8 cellular contexts compared by ENCODE assay signal in genomic region chr3:184335661-184336483, GRCh38. TPM values are rescaled to one million over a fixed set of nuclear protein-coding genes. Genes with fewer than 3 reads are reported as not detected.
DNase-seq lines count a peak whose midpoint lies in the region; ATAC-seq and TF ChIP-seq lines count a peak whose summit lies in the region.

No MANE protein-coding gene starts in this region.

- H3K9me3 ChIP-seq in DND-41 (ENCODE audit: insufficient read depth, low read length, severe bottlenecking) (no peaks in the 10 kb centered on the region), adrenal gland (replicated peaks in 1 of 3) (no peaks in the 10 kb centered on the region)

- no peaks in the 10 kb centered on the region for H3K9me2 ChIP-seq in GM23338 (ENCODE audit: insufficient read depth)

- H3K36me3 Mint-ChIP-seq in GM23338 (ENCODE audit: low read depth) (peaks cover 49% of the 10 kb centered on the region), T-cell (peaks cover 26% of the 10 kb centered on the region), progenitor cell of endocrine pancreas (ENCODE audit: insufficient read depth) (peaks cover 16% of the 10 kb centered on the region)

- peak overlapping the region; percentile 50 for H3K9ac ChIP-seq in DND-41 (ENCODE audit: low read depth, low read length)

- TF ChIP-seq CTCF in DND-41 (IDR thresholded peaks at IDR 0.05; ENCODE audit: borderline replicate concordance, extremely low read depth, low read length, poor library complexity, severe bottlenecking) (no peak), GM23338 (conservative IDR thresholded peaks at IDR 0.05; ENCODE audit: low read depth in 2 of 2) (peak in 1 of 2 experiments; percentile 35; a peak in 2 of 4 replicates), NB4 (IDR thresholded peaks at IDR 0.05; ENCODE audit: low read depth, low read length) (no peak), adrenal gland (IDR thresholded peaks at IDR 0.05) (no peak), progenitor cell of endocrine pancreas (IDR thresholded peaks at IDR 0.05; ENCODE audit: unreplicated experiment) (no peak)

- POLR2A ChIA-PET in T-cell (lab: Charles Lee), result no interaction called here

- H3K4me1 Mint-ChIP-seq in GM23338 (peaks cover 37% of the 10 kb centered on the region), T-cell (peaks cover 46 to 53% (median 47%) of the 10 kb centered on the region in 3 donors), progenitor cell of endocrine pancreas (ENCODE audit: low read depth) (peaks cover 15% of the 10 kb centered on the region)

- H3F3A ChIP-seq in GM23338 (replicated peaks; ENCODE audit: low read depth), result peaks cover 57% of the 10 kb centered on the region

- peak; percentile 33 for TF ChIP-seq POLR2A in NB4 (IDR thresholded peaks at IDR 0.05; ENCODE audit: extremely low read depth, insufficient read length)
- peak; percentile 60 to 66 for TF ChIP-seq POLR2A in adrenal gland (IDR thresholded peaks at IDR 0.05)

- H3K4me3 ChIP-seq in DND-41 (ENCODE audit: low read depth in 1 of 2, low read length in 2 of 2), result peak overlapping the region; percentile 20 to 56; a peak in 3 of 4 replicates
- peak overlapping the region; percentile 86 for H3K4me3 ChIP-seq in GM23338
- no peak overlapping the region for H3K4me3 ChIP-seq in NB4 (ENCODE audit: low read depth, low read length)
- peak overlapping the region in 3 of 4 donors; percentile 81 to 89 (median 83) for H3K4me3 ChIP-seq in adrenal gland

- DNase-seq in DND-41 (peak; percentile 80), GM23338 (ENCODE audit: low spot score) (peak; percentile 93), NB4 (ENCODE audit: low read depth) (peak; percentile 34), T-cell (peak; percentile 61 to 92 (median 82)), adrenal gland (peak; percentile 78 to 94 (median 89)), left ventricle myocardium superior (peak; percentile 94), progenitor cell of endocrine pancreas (ENCODE audit: low spot score, unreplicated experiment) (peak; percentile 81), ureter (ENCODE audit: low spot score) (peak; percentile 87)

- H3K4me2 ChIP-seq in DND-41 (ENCODE audit: insufficient read depth, low read length) (peak overlapping the region; percentile 68), GM23338 (peak overlapping the region; percentile 98)

- intact Hi-C loops in adrenal gland (cut with DNase I), result no loop called here
- intact Hi-C loops in left ventricle myocardium superior (cut with micrococcal nuclease), result no loop called here

- CTCF ChIA-PET in T-cell (lab: Charles Lee), result no interaction called here

- peak overlapping the region; percentile 87 for H3K4me3 Mint-ChIP-seq in GM23338
- peak overlapping the region; percentile 80 to 88 (median 87) for H3K4me3 Mint-ChIP-seq in T-cell
- peak overlapping the region; percentile 84 for H3K4me3 Mint-ChIP-seq in progenitor cell of endocrine pancreas (ENCODE audit: low read depth)

- H3K27me3 Mint-ChIP-seq in GM23338 (ENCODE audit: insufficient read depth, low read depth, poor library complexity) (peaks cover 42% of the 10 kb centered on the region), T-cell (no peaks in the 10 kb centered on the region), progenitor cell of endocrine pancreas (peaks cover 15% of the 10 kb centered on the region)

- peak overlapping the region; percentile 97 for H3K27ac Mint-ChIP-seq in GM23338
- H3K27ac Mint-ChIP-seq in T-cell, result peak overlapping the region; percentile 86 to 89
- peak overlapping the region; percentile 97 for H3K27ac Mint-ChIP-seq in progenitor cell of endocrine pancreas

- H2AFZ ChIP-seq in DND-41 (ENCODE audit: low read depth, low read length) (peak overlapping the region; percentile 61), GM23338 (0 out of 2 replicates have a peak overlapping the region, but pooled peaks have one; percentile 14)

- no peaks in the 10 kb centered on the region for H3K27me3 ChIP-seq in DND-41 (ENCODE audit: insufficient read depth, low read length, poor library complexity)
- H3K27me3 ChIP-seq in GM23338 (ENCODE audit: insufficient read depth), result no peaks in the 10 kb centered on the region
- H3K27me3 ChIP-seq in adrenal gland, result no peaks in the 10 kb centered on the region

- peaks cover 46% of the 10 kb centered on the region for H3K36me3 ChIP-seq in DND-41 (ENCODE audit: insufficient read depth, low read length)
- H3K36me3 ChIP-seq in GM23338 (ENCODE audit: insufficient read depth), result peaks cover 34% of the 10 kb centered on the region
- H3K36me3 ChIP-seq in adrenal gland (replicated peaks in 1 of 2), result peaks cover 0 to 45% of the 10 kb centered on the region in 2 donors

- H4K20me1 ChIP-seq in DND-41 (ENCODE audit: insufficient read depth, low read length), result peaks cover 56% of the 10 kb centered on the region
- peaks cover 41% of the 10 kb centered on the region for H4K20me1 ChIP-seq in GM23338 (replicated peaks; ENCODE audit: insufficient read depth)

- H3K27ac ChIP-seq in DND-41 (ENCODE audit: low read length) (peak overlapping the region; percentile 46), GM23338 (ENCODE audit: low read depth) (peak overlapping the region; percentile 98), adrenal gland (peak overlapping the region; percentile 93 to 98 (median 94))

- H3K79me2 ChIP-seq in DND-41 (ENCODE audit: insufficient read depth, low read length) (peaks cover 13% of the 10 kb centered on the region), GM23338 (replicated peaks; ENCODE audit: insufficient read depth) (peaks cover 32% of the 10 kb centered on the region)

- peaks cover 19% of the 10 kb centered on the region for H3K4me1 ChIP-seq in DND-41 (ENCODE audit: insufficient read depth, low read length)
- H3K4me1 ChIP-seq in GM23338 (ENCODE audit: insufficient read depth), result peaks cover 27% of the 10 kb centered on the region
- peaks cover 13 to 37% of the 10 kb centered on the region in 2 donors for H3K4me1 ChIP-seq in adrenal gland (replicated peaks in 1 of 2)

- ATAC-seq in DND-41 (ENCODE audit: insufficient read depth, low read depth), result peak; percentile 66
- peak; percentile 65 for ATAC-seq in GM23338
- ATAC-seq in T-cell (replicated peaks in 1 of 4), result peak; percentile 77 to 79 (median 79)
- peak; percentile 70 for ATAC-seq in left ventricle myocardium superior

- H3K9me3 Mint-ChIP-seq in GM23338, result peaks cover 3% of the 10 kb centered on the region; the same call in 1 of the 3 replicates
- no peaks in the 10 kb centered on the region for H3K9me3 Mint-ChIP-seq in T-cell
- H3K9me3 Mint-ChIP-seq in progenitor cell of endocrine pancreas (ENCODE audit: low read depth), result no peaks in the 10 kb centered on the region

- whole genome bisulfite sequencing in adrenal gland, 4 donors, result 0 to 5% (median 1%) methylated on average over 11 to 76 of the region's 76 CpGs

RNA-seq across cellular contexts. Expression of gene FAM131A, which starts 1.5 kb away (rescaled TPM):
- 14.8 and 31.8 TPM in 2 replicates for total RNA-seq in GM23338 (2014; rRNA removed; shearing (Covaris generic))
- polyA plus RNA-seq in GM23338 (2016; fragmentation: Nextera tagmentation; extraction: Ambion mirVana) (6.7 and 9.6 TPM in 2 replicates), adrenal gland (10 to 100 TPM; 13.3 to 43.0 (median 39.4) TPM)
- total RNA-seq in T-cell (10 to 100 TPM in 3 of 5 donors, 1 to 10 TPM in 2; 8.3 to 13.8 (median 11.9) TPM), adrenal gland (10 to 100 TPM; 16.4 to 42.4 (median 33.7) TPM), left ventricle myocardium superior (41.0 TPM), progenitor cell of endocrine pancreas (15.4 and 17.3 TPM in 2 replicates), ureter (13.5 TPM)

RNA-seq across cellular contexts. Expression of gene EIF4G1, which starts 21.5 kb away (rescaled TPM):
- total RNA-seq in GM23338 (2014; rRNA removed; shearing (Covaris generic)), result 552 and 565 TPM in 2 replicates
- 227 and 239 TPM in 2 replicates for polyA plus RNA-seq in GM23338 (2016; fragmentation: Nextera tagmentation; extraction: Ambion mirVana)
- 100 to 1,000 TPM; 232 to 290 (median 271) TPM for total RNA-seq in T-cell
- total RNA-seq in adrenal gland, result 100 to 1,000 TPM; 289 to 600 (median 369) TPM
- 100 to 1,000 TPM; 248 to 411 (median 268) TPM for polyA plus RNA-seq in adrenal gland
- total RNA-seq in left ventricle myocardium superior, result 250 TPM
- total RNA-seq in progenitor cell of endocrine pancreas, result 333 and 341 TPM in 2 replicates
- 351 TPM for total RNA-seq in ureter

RNA-seq across cellular contexts. Expression of gene CLCN2, which starts 25.5 kb away (rescaled TPM):
- total RNA-seq in GM23338 (2014; rRNA removed; shearing (Covaris generic)), result 9.2 and 10.7 TPM in 2 replicates
- polyA plus RNA-seq in GM23338 (2016; fragmentation: Nextera tagmentation; extraction: Ambion mirVana) (5.4 and 7.0 TPM in 2 replicates), adrenal gland (10 to 100 TPM; 11.4 to 27.8 (median 22.3) TPM)
- total RNA-seq in T-cell (1 to 10 TPM; 3.2 to 5.9 (median 4.6) TPM), adrenal gland (10 to 100 TPM in 5 of 8 donors, 1 to 10 TPM in 3; 7.5 to 24.4 (median 14.9) TPM), left ventricle myocardium superior (3.6 TPM), progenitor cell of endocrine pancreas (21.9 and 22.4 TPM in 2 replicates), ureter (11.7 TPM)

RNA-seq across cellular contexts. Expression of gene POLR2H, which starts 25.6 kb away (rescaled TPM):
- 182 and 199 TPM in 2 replicates for total RNA-seq in GM23338 (2014; rRNA removed; shearing (Covaris generic))
- polyA plus RNA-seq in GM23338 (2016; fragmentation: Nextera tagmentation; extraction: Ambion mirVana) (190 and 205 TPM in 2 replicates), adrenal gland (100 to 1,000 TPM in 2 of 3 donors, 10 to 100 TPM in 1; 87.7 to 199 (median 194) TPM)
- total RNA-seq in T-cell (10 to 100 TPM; 33.0 to 75.1 (median 53.3) TPM), adrenal gland (100 to 1,000 TPM in 1 of 8 donors, 10 to 100 TPM in 7; 63.1 to 101 (median 71.1) TPM), left ventricle myocardium superior (26.0 TPM), progenitor cell of endocrine pancreas (89.3 and 90.5 TPM in 2 replicates), ureter (79.6 TPM)

RNA-seq across cellular contexts. Expression of gene PSMD2, which starts 36.8 kb away (rescaled TPM):
- 328 and 507 TPM in 2 replicates for total RNA-seq in GM23338 (2014; rRNA removed; shearing (Covaris generic))
- polyA plus RNA-seq in GM23338 (2016; fragmentation: Nextera tagmentation; extraction: Ambion mirVana), result 101 and 117 TPM in 2 replicates
- total RNA-seq in T-cell, result 100 to 1,000 TPM; 134 to 151 (median 149) TPM
- total RNA-seq in adrenal gland, result 100 to 1,000 TPM; 190 to 387 (median 235) TPM
- polyA plus RNA-seq in adrenal gland, result 100 to 1,000 TPM in 1 of 3 donors, 10 to 100 TPM in 2; 65.1 to 412 (median 73.8) TPM
- 242 TPM for total RNA-seq in left ventricle myocardium superior
- 259 and 269 TPM in 2 replicates for total RNA-seq in progenitor cell of endocrine pancreas
- total RNA-seq in ureter, result 136 TPM

Comparison
In these comparisons a context has a peak if more than half of its experiments do, and no peak if none do; other contexts are left out.
1. DNase-seq: peak in every context shown above with its lines; median percentile 94 in left ventricle myocardium superior; 93 in GM23338; 89 in adrenal gland; 87 in ureter; 82 in T-cell; 81 in progenitor cell of endocrine pancreas; 80 in DND-41; 34 in NB4.
2. H3K27ac ChIP-seq: peak in every context shown above with its lines; median percentile 98 in GM23338; 94 in adrenal gland; 46 in DND-41.